Comparison of ENCODE assay signal across 23 cellular contexts in the genomic region with DNA sequence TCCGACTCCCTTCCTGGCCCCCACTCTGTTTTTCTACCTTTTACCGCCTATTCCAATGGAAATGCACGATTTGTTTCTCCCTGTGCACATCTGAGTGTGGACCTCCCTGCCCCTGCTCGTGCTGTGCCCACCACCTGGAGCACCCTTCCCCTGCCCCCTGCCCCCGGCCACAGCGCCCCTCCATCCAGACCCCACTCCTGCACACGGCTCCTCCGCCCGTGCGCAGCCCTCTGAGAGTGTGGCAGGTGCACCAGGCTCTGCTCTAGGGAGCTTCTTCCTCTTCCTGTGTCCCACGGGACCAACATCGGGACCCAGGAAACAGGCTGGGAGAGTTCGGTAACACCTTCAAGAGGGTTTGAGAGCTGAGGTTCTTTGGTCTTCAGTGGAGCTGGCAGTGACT.
DNase-seq lines count a peak whose midpoint lies in the region; ATAC-seq and TF ChIP-seq lines count a peak whose summit lies in the region.
"Had no signal": no experiment of that assay in that cellular context is flagged by ENCODE, and none has a peak within 500 bp of the region (broad histone marks: within the 10 kb centered on the region; RNA-seq: fewer than 3 reads in every experiment).

No MANE protein-coding gene starts in this region.

- no peak overlapping the region for H2BK5ac ChIP-seq in mesenchymal stem cell (ENCODE audit: low read depth, low read length, poor library complexity, severe bottlenecking)

- H3K79me2 ChIP-seq in Karpas-422 (ENCODE audit: low read length), result no peaks in the 10 kb centered on the region

- WGBS in mesenchymal stem cell, result 96% methylated on average over 13 of the region's 13 CpGs
- WGBS in thyroid gland, 2 donors, result 94 to 97% methylated on average over 10 to 13 of the region's 13 CpGs

- no peaks in the 10 kb centered on the region for H3K9me2 ChIP-seq in Karpas-422 (replicated peaks; ENCODE audit: insufficient read depth, low read length)

- H3K9ac ChIP-seq in adipocyte (ENCODE audit: low read length), result peak overlapping the region; percentile 90
- no peak overlapping the region for H3K9ac ChIP-seq in mesenchymal stem cell (ENCODE audit: low read length)
- H3K9ac ChIP-seq in Karpas-422 (ENCODE audit: low read length), result no peak overlapping the region

- no peak for TF ChIP-seq POLR2A in thyroid gland (IDR thresholded peaks at IDR 0.05)

- peak overlapping the region in 1 of 2 experiments; percentile 51 for H2BK12ac ChIP-seq in mesenchymal stem cell (ENCODE audit: low read length in 2 of 2)

- H3K4me1 ChIP-seq in adipocyte (ENCODE audit: control insufficient read depth, insufficient read depth, low read length) (peaks cover 68% of the 10 kb centered on the region), mesenchymal stem cell (ENCODE audit: control insufficient read depth, insufficient read depth, low read depth, low read length) (peaks cover 49% of the 10 kb centered on the region), thyroid gland (peaks cover 41 to 77% of the 10 kb centered on the region in 2 donors), Karpas-422 (ENCODE audit: low read length) (peaks cover 18% of the 10 kb centered on the region)

- no peak overlapping the region for H2BK120ac ChIP-seq in mesenchymal stem cell (ENCODE audit: low read depth, low read length)

- H3K9me3 ChIP-seq in adipocyte (ENCODE audit: control insufficient read depth, low read length) (no peaks in the 10 kb centered on the region), mesenchymal stem cell (ENCODE audit: control insufficient read depth, low read length) (no peaks in the 10 kb centered on the region), thyroid gland (no peaks in the 10 kb centered on the region), Karpas-422 (ENCODE audit: low read length) (no peaks in the 10 kb centered on the region)
- H3K9me3 ChIP-seq: body of pancreas, psoas muscle, testis had no signal

- H3K14ac ChIP-seq in mesenchymal stem cell (ENCODE audit: low read length in 2 of 2), result no peak overlapping the region

- no peak for ATAC-seq in HG02678 (IDR thresholded peaks at IDR 0.05; ENCODE audit: unreplicated experiment)
- ATAC-seq: body of pancreas, HCT116 had no signal

- H4K8ac ChIP-seq in mesenchymal stem cell (ENCODE audit: low read length), result no peak overlapping the region

- H3K4me3 ChIP-seq in adipocyte (ENCODE audit: low read length) (no peak overlapping the region), mesenchymal stem cell (ENCODE audit: insufficient read depth in 1 of 2, low read depth in 1 of 2, low read length in 2 of 2) (no peak overlapping the region), thyroid gland (replicated peaks in 1 of 3) (no peak overlapping the region), Karpas-422 (ENCODE audit: low read length) (no peak overlapping the region)
- H3K4me3 ChIP-seq: body of pancreas, psoas muscle, skin epidermis, testis had no signal

- peak overlapping the region in 1 of 2 experiments; percentile 90 for H3K18ac ChIP-seq in mesenchymal stem cell (ENCODE audit: low read depth in 1 of 2, low read length in 2 of 2)

- H4K20me1 ChIP-seq in Karpas-422 (ENCODE audit: insufficient read depth, low read depth, low read length), result no peaks in the 10 kb centered on the region

- TF ChIP-seq CTCF in thyroid gland (IDR thresholded peaks at IDR 0.05), result no peak

- H3K27ac ChIP-seq in mesenchymal stem cell (ENCODE audit: low read length, poor library complexity, severe bottlenecking), result no peak overlapping the region
- H3K27ac ChIP-seq in thyroid gland, result peak overlapping the region in 2 of 3 donors; percentile 71 to 93
- no peak overlapping the region for H3K27ac ChIP-seq in Karpas-422 (ENCODE audit: low read length)

- no peak overlapping the region for H3K23ac ChIP-seq in mesenchymal stem cell (ENCODE audit: low read length in 2 of 2)

- H2AK5ac ChIP-seq in mesenchymal stem cell (ENCODE audit: low read length, severe bottlenecking), result no peak overlapping the region

- H2AFZ ChIP-seq in mesenchymal stem cell (ENCODE audit: low read depth, low read length) (no peak overlapping the region), Karpas-422 (ENCODE audit: low read length) (no peak overlapping the region)

- intact Hi-C loops in thyroid gland (cut with DNase I), result no loop called here

- no peak overlapping the region for H3K4me2 ChIP-seq in mesenchymal stem cell (ENCODE audit: low read length, poor library complexity, severe bottlenecking)
- H3K4me2 ChIP-seq in Karpas-422 (ENCODE audit: low read depth, low read length, poor library complexity, severe bottlenecking), result no peak overlapping the region

- H3K36me3 ChIP-seq in adipocyte (ENCODE audit: control insufficient read depth, insufficient read depth, low read length, severe bottlenecking) (no peaks in the 10 kb centered on the region), mesenchymal stem cell (ENCODE audit: control insufficient read depth in 1 of 2, insufficient read depth in 2 of 2, low read depth in 1 of 2, low read length in 2 of 2) (peaks cover 0 to 24% of the 10 kb centered on the region in 2 experiments), thyroid gland (no peaks in the 10 kb centered on the region), Karpas-422 (ENCODE audit: insufficient read depth, low read length) (no peaks in the 10 kb centered on the region)

- H3K79me1 ChIP-seq in mesenchymal stem cell (replicated peaks; ENCODE audit: low read length, poor library complexity, severe bottlenecking), result peaks cover 13% of the 10 kb centered on the region

- H4K91ac ChIP-seq in mesenchymal stem cell (ENCODE audit: low read length), result peak overlapping the region; percentile 40

- H3K27me3 ChIP-seq in adipocyte (replicated peaks; ENCODE audit: control insufficient read depth, insufficient read depth, low read length), result no peaks in the 10 kb centered on the region
- no peaks in the 10 kb centered on the region for H3K27me3 ChIP-seq in mesenchymal stem cell (ENCODE audit: control insufficient read depth in 1 of 2, insufficient read depth in 1 of 2, low read length in 2 of 2)
- H3K27me3 ChIP-seq in thyroid gland, result no peaks in the 10 kb centered on the region
- no peaks in the 10 kb centered on the region for H3K27me3 ChIP-seq in Karpas-422 (ENCODE audit: low read length)
- H3K27me3 ChIP-seq: body of pancreas, testis had no signal

- DNase-seq in DMS53 (lab: John Stamatoyannopoulos, UW) (peak; percentile 88), adipocyte (ENCODE audit: low read depth) (no peak), mesenchymal stem cell (no peak), thyroid gland (no peak), NCI-H1417 (lab: John Stamatoyannopoulos, UW) (no peak), Karpas-422 (no peak), C1 segment of cervical spinal cord (lab: John Stamatoyannopoulos, UW) (no peak)
- DNase-seq: ACHN; activated B cell treated with CpG ODN at 0.5 μM for 24 hours; activated CD4-positive, alpha-beta memory T cell treated with anti-CD3 and anti-CD28 coated beads for 36 hours; activated naive CD8-positive, alpha-beta T cell treated with anti-CD3 and anti-CD28 coated beads, Interleukin-2, amount 10 ng/mL, durations not matched to agents 7 days and 5 days; body of pancreas; MM.1S; NCI-H1436 treated with DMSO at 0.1 percent for 48 hours; NCI-H2171 treated with DMSO at 0.1 percent for 48 hours; NCI-H526 treated with DMSO at 0.1 percent for 48 hours; psoas muscle; RPMI8226; stimulated activated CD4-positive, alpha-beta T cell treated with anti-CD3 and anti-CD28 coated beads, Interleukin-1b, Interleukin-23, amount 100 ng/mL, for 48 hours; testis had no signal

- H3K4ac ChIP-seq in mesenchymal stem cell (ENCODE audit: low read depth in 1 of 2, low read length in 2 of 2), result no peak overlapping the region

- H2BK15ac ChIP-seq in mesenchymal stem cell (ENCODE audit: low read depth, poor library complexity, severe bottlenecking), result no peak overlapping the region

Comparison
In these comparisons a context has a peak if more than half of its experiments do, and no peak if none do; other contexts are left out.
1. H3K27ac ChIP-seq: peak in thyroid gland (2 of 3); none in mesenchymal stem cell (single experiment) and Karpas-422 (single experiment).